Comparison of ENCODE assay signal across 8 cellular contexts in the genomic region with DNA sequence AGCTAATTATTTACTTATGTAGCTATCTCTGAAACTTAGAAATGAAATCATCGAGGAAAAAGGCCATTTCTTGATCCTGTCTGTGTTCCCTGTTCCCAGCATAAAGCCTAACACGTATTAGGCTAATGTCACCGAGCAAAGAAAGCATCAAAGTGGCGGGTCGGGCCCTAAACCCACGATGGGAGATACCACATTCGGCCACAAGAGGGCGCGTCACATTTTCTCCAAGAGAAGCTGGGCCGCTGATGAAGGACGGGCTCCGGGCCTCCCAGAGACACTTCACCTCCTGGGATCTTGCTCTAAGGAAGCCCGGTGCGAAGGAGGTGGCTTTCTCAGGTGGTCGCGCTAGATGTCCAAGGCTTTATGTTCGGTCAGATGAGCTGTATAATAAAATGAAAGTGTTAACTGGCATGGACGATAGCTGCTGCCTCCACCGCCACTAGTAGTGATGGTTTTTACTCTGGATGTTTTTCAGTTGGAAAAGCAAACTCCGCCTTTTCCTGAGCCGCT. TPM values are rescaled to one million over a fixed set of nuclear protein-coding genes. Genes with fewer than 3 reads are reported as not detected.
DNase-seq lines count a peak whose midpoint lies in the region; ATAC-seq and TF ChIP-seq lines count a peak whose summit lies in the region.

No MANE protein-coding gene starts in this region.

- intact Hi-C loops in ascending aorta (cut with DNase I): loop anchor here (1.0 to 2.0 kb wide), 2 partner anchors 67 to 203 kb away; no protein-coding TSS in a partner anchor
- intact Hi-C loops in right cardiac atrium (cut with DNase I): loop anchor here (5.0 to 10.0 kb wide), 3 partner anchors 61 to 201 kb away; a partner anchor contains a TSS

- ATAC-seq in GM21723 (IDR thresholded peaks at IDR 0.05; ENCODE audit: unreplicated experiment) (peak; percentile 43), T-helper 17 cell (peak; percentile 55), right cardiac atrium (peak; percentile 75 to 76)

- no peaks in the 10 kb centered on the region for H3K27me3 ChIP-seq in ascending aorta
- no peaks in the 10 kb centered on the region for H3K27me3 ChIP-seq in right cardiac atrium (ENCODE audit: control insufficient read depth, insufficient read depth)

- peak overlapping the region; percentile 98 for H3K27ac Mint-ChIP-seq in T-helper 17 cell

- WGBS in right cardiac atrium: under 1% methylated on average over 21 of the region's 21 CpGs
- WGBS in urinary bladder: under 1% methylated on average over 21 of the region's 21 CpGs

- H3K27ac ChIP-seq in ascending aorta: peak overlapping the region; percentile 62 to 73
- H3K27ac ChIP-seq in right cardiac atrium (ENCODE audit: low read length): peak overlapping the region; percentile 90
- peak overlapping the region; percentile 66 for H3K27ac ChIP-seq in urinary bladder (ENCODE audit: low read depth)

- H3K4me3 ChIP-seq in ascending aorta (peak overlapping the region; percentile 78 to 84), right cardiac atrium (ENCODE audit: low read length) (peak overlapping the region; percentile 64), urinary bladder (ENCODE audit: low read depth, low read length) (peak overlapping the region; percentile 27)

- H3K4me1 Mint-ChIP-seq in T-helper 17 cell: peaks cover 31% of the 10 kb centered on the region

- no peaks in the 10 kb centered on the region for H3K9me3 ChIP-seq in T-helper 17 cell (ENCODE audit: control insufficient read depth, low read length, poor library complexity, severe bottlenecking)
- H3K9me3 ChIP-seq in ascending aorta: no peaks in the 10 kb centered on the region
- no peaks in the 10 kb centered on the region for H3K9me3 ChIP-seq in right cardiac atrium (ENCODE audit: control insufficient read depth, low read length)

- peak; percentile 85 to 87 (median 87) for TF ChIP-seq CTCF in ascending aorta (IDR thresholded peaks at IDR 0.05)

- peaks cover 4% of the 10 kb centered on the region for H3K36me3 Mint-ChIP-seq in T-helper 17 cell (ENCODE audit: low read depth)

- peaks cover 6 to 14% of the 10 kb centered on the region in 2 donors for H3K4me1 ChIP-seq in ascending aorta
- peaks cover 2% of the 10 kb centered on the region for H3K4me1 ChIP-seq in right cardiac atrium (ENCODE audit: control insufficient read depth, insufficient read depth, low read length)
- no peaks in the 10 kb centered on the region for H3K4me1 ChIP-seq in urinary bladder (ENCODE audit: insufficient read depth)

- DNase-seq in C1 segment of cervical spinal cord (lab: John Stamatoyannopoulos, UW) (peak; percentile 44 to 90 (median 82)), NCI-H146 treated with DMSO at 0.1 percent for 48 hours (lab: John Stamatoyannopoulos, UW; ENCODE audit: unreplicated experiment) (peak; percentile 73), T-helper 17 cell (peak; percentile 79 to 86 (median 80)), ascending aorta (ENCODE audit: low spot score in 2 of 2) (peak; percentile 44 to 95), right cardiac atrium (peak; percentile 89 to 97 (median 95)), pulmonary artery endothelial cell (ENCODE audit: low read depth, low spot score) (peak; percentile 57)

- no peaks in the 10 kb centered on the region for H3K27me3 Mint-ChIP-seq in T-helper 17 cell

- peak overlapping the region; percentile 98 for H3K4me3 Mint-ChIP-seq in T-helper 17 cell

- H3K36me3 ChIP-seq in ascending aorta: peaks cover 34 to 45% of the 10 kb centered on the region in 2 donors
- no peaks in the 10 kb centered on the region for H3K36me3 ChIP-seq in urinary bladder (ENCODE audit: insufficient read depth)

RNA-seq across cellular contexts. Expression of a gene that starts 0.9 kb away (rescaled TPM):
- 10 to 100 TPM; 19.9 to 20.9 TPM for total RNA-seq in T-helper 17 cell
- total RNA-seq in ascending aorta: 73.5 TPM
- total RNA-seq in right cardiac atrium: 100 to 1,000 TPM; 167 to 219 (median 182) TPM
- polyA plus RNA-seq in right cardiac atrium: 149 TPM
- total RNA-seq in pulmonary artery endothelial cell: 7.8 and 11.2 TPM in 2 replicates
- 15.9 TPM for total RNA-seq in urinary bladder
- 55.0 TPM for polyA plus RNA-seq in urinary bladder

RNA-seq across cellular contexts. Expression of a gene that starts 35.7 kb away (rescaled TPM):
- total RNA-seq in T-helper 17 cell (1 to 10 TPM; 1.7 to 5.8 TPM), ascending aorta (3.2 TPM), right cardiac atrium (1 to 10 TPM; 2.4 to 4.0 (median 3.5) TPM), pulmonary artery endothelial cell (4.1 and 4.5 TPM in 2 replicates), urinary bladder (2.2 TPM)
- polyA plus RNA-seq in right cardiac atrium (3.3 TPM), urinary bladder (3.7 TPM)

RNA-seq across cellular contexts. Expression of a gene that starts 38.4 kb away (rescaled TPM):
- total RNA-seq in T-helper 17 cell (10 to 100 TPM in 1 of 2 donors, 1 to 10 TPM in 1; 8.0 to 10.6 TPM), ascending aorta (222 TPM), right cardiac atrium (10 to 100 TPM; 22.9 to 32.9 (median 28.4) TPM), pulmonary artery endothelial cell (77.7 and 101 TPM in 2 replicates), urinary bladder (26.0 TPM)
- polyA plus RNA-seq in right cardiac atrium (21.5 TPM), urinary bladder (54.9 TPM)

RNA-seq across cellular contexts. Expression of a gene that starts 56.2 kb away (rescaled TPM):
- total RNA-seq in T-helper 17 cell: 100 to 1,000 TPM in 1 of 2 donors, 10 to 100 TPM in 1; 82.9 to 111 TPM
- 63.5 TPM for total RNA-seq in ascending aorta
- 10 to 100 TPM; 33.2 to 40.7 (median 36.1) TPM for total RNA-seq in right cardiac atrium
- 26.5 TPM for polyA plus RNA-seq in right cardiac atrium
- 29.7 and 43.8 TPM in 2 replicates for total RNA-seq in pulmonary artery endothelial cell
- total RNA-seq in urinary bladder: 16.6 TPM
- 29.6 TPM for polyA plus RNA-seq in urinary bladder

Comparison
In these comparisons a context has a peak if more than half of its experiments do, and no peak if none do; other contexts are left out.
1. Peak in every context shown above with its lines: DNase-seq, ATAC-seq, H3K4me3 ChIP-seq and H3K27ac ChIP-seq.
2. H3K4me3 ChIP-seq: peak in every context shown above with its lines; median percentile 81 in ascending aorta; 64 in right cardiac atrium; 27 in urinary bladder.